13 cellular contexts compared by ENCODE assay signal in genomic region chr20:41176711-41177552, GRCh38. TPM values are rescaled to one million over a fixed set of nuclear protein-coding genes. Genes with fewer than 3 reads are reported as not detected.
DNase-seq lines count a peak whose midpoint lies in the region; ATAC-seq and TF ChIP-seq lines count a peak whose summit lies in the region.
"Had no signal": no experiment of that assay in that cellular context is flagged by ENCODE, and none has a peak within 500 bp of the region (broad histone marks: within the 10 kb centered on the region; RNA-seq: fewer than 3 reads in every experiment).

No MANE protein-coding gene starts in this region.

- H3K9me3 Mint-ChIP-seq in activated CD8-positive, alpha-beta T cell treated with anti-CD3 and anti-CD28 coated beads for 36 hours, result no peaks in the 10 kb centered on the region

- DNase-seq in GM23248 (no peak), smooth muscle cell (lab: John Stamatoyannopoulos, UW; ENCODE audit: unreplicated experiment) (no peak), 8988T (no peak), dermis blood vessel endothelial cell (no peak), pons (ENCODE audit: low spot score) (no peak)
- no peak for DNase-seq in activated CD8-positive, alpha-beta T cell treated with anti-CD3 and anti-CD28 coated beads for 36 hours
- DNase-seq: DMS 273 treated with DMSO at 0.1 percent for 48 hours; NCI-H1930; OCI-M1; stimulated activated CD4-positive, alpha-beta T cell treated with anti-CD3 and anti-CD28 coated beads, Interleukin-4, amount 100 ng/mL, for 24 hours had no signal

- ATAC-seq in activated CD8-positive, alpha-beta T cell treated with anti-CD3 and anti-CD28 coated beads for 36 hours, result no peak
- ATAC-seq in gastroesophageal sphincter (no peak), GM21723 (IDR thresholded peaks at IDR 0.05; ENCODE audit: unreplicated experiment) (no peak)

- no peaks in the 10 kb centered on the region for H4K20me1 ChIP-seq in GM23248 (ENCODE audit: insufficient read depth)
- H4K20me1 ChIP-seq in smooth muscle cell (ENCODE audit: low read depth), result peaks cover 8% of the 10 kb centered on the region

- H2AFZ ChIP-seq in GM23248, result no peak overlapping the region
- no peak overlapping the region for H2AFZ ChIP-seq in smooth muscle cell (ENCODE audit: low read depth)

- no peaks in the 10 kb centered on the region for H3K27me3 ChIP-seq in GM23248 (replicated peaks; ENCODE audit: insufficient read depth)
- no peaks in the 10 kb centered on the region for H3K27me3 ChIP-seq in gastroesophageal sphincter
- no peaks in the 10 kb centered on the region for H3K27me3 ChIP-seq in smooth muscle cell (ENCODE audit: low read depth)
- H3K27me3 ChIP-seq: brain microvascular endothelial cell had no signal

- POLR2A ChIA-PET in activated CD8-positive, alpha-beta T cell treated with anti-CD3 and anti-CD28 coated beads for 36 hours (lab: Charles Lee), result interaction anchor here (0.9 to 1.9 kb wide), 6 partner anchors 9 to 68 kb away, joined by 3 to 6 read pairs (median 4); no protein-coding TSS in a partner anchor

- peaks cover 47% of the 10 kb centered on the region for H3K79me2 ChIP-seq in GM23248 (ENCODE audit: insufficient read depth)
- H3K79me2 ChIP-seq in smooth muscle cell (ENCODE audit: low read depth), result no peaks in the 10 kb centered on the region

- in situ Hi-C loops in GM23248 (cut with MboI), result loop anchor here (10.0 kb wide), 1 partner anchor 168 kb away; the partner anchor contains the start of gene LPIN3

- H3K4me3 ChIP-seq in GM23248, result no peak overlapping the region
- H3K4me3 ChIP-seq in gastroesophageal sphincter, result no peak overlapping the region
- no peak overlapping the region for H3K4me3 ChIP-seq in smooth muscle cell

- TF ChIP-seq EP300 in gastroesophageal sphincter (IDR thresholded peaks at IDR 0.05), result no peak

- H3F3A ChIP-seq in GM23248 (ENCODE audit: insufficient read depth) (peaks cover 23% of the 10 kb centered on the region), smooth muscle cell (ENCODE audit: low read depth) (peaks cover 6% of the 10 kb centered on the region)

- TF ChIP-seq CTCF in activated CD8-positive, alpha-beta T cell treated with anti-CD3 and anti-CD28 coated beads for 36 hours (IDR thresholded peaks at IDR 0.05), result no peak
- TF ChIP-seq CTCF in gastroesophageal sphincter (IDR thresholded peaks at IDR 0.05) (no peak), smooth muscle cell (IDR thresholded peaks at IDR 0.05; ENCODE audit: borderline replicate concordance, insufficient read depth, poor library complexity, severe bottlenecking) (no peak)

- H3K36me3 ChIP-seq in GM23248 (ENCODE audit: low read depth) (no peaks in the 10 kb centered on the region; the same call in 1 of the 2 replicates), gastroesophageal sphincter (peaks cover 0 to 54% of the 10 kb centered on the region in 2 donors), smooth muscle cell (ENCODE audit: low read depth) (no peaks in the 10 kb centered on the region)

- 86 to 92% methylated on average over 8 of the region's 8 CpGs for WGBS in GM23248 (ENCODE audit: low coverage in 1 of 2, low lambda C conversion rate in 2 of 2, missing lambda C conversion rate in 2 of 2), 2 experiments
- 78 to 100% methylated on average over 1 to 6 of the region's 8 CpGs for WGBS in gastroesophageal sphincter (ENCODE audit: low coverage in 1 of 2), 2 donors
- WGBS in smooth muscle cell (ENCODE audit: low lambda C conversion rate), result 96% methylated on average over 8 of the region's 8 CpGs

- H3K36me3 Mint-ChIP-seq in activated CD8-positive, alpha-beta T cell treated with anti-CD3 and anti-CD28 coated beads for 36 hours (ENCODE audit: low read depth), result peaks cover 23% of the 10 kb centered on the region

- H3K9me2 ChIP-seq in GM23248 (ENCODE audit: insufficient read depth), result no peaks in the 10 kb centered on the region

- H3K27ac Mint-ChIP-seq in activated CD8-positive, alpha-beta T cell treated with anti-CD3 and anti-CD28 coated beads for 36 hours, result peak overlapping the region; percentile 79

- CTCF ChIA-PET in activated CD8-positive, alpha-beta T cell treated with anti-CD3 and anti-CD28 coated beads for 36 hours (lab: Charles Lee), result interaction anchor here (0.8 to 5.4 kb wide), 2 partner anchors 55 to 214 kb away, joined by 3 to 29 read pairs; no protein-coding TSS in a partner anchor

- H3K27ac ChIP-seq in GM23248 (peak overlapping the region; percentile 86), gastroesophageal sphincter (peak overlapping the region; percentile 29 to 90 (median 84)), smooth muscle cell (ENCODE audit: low read depth) (peak overlapping the region; percentile 86)

- H3K9ac ChIP-seq in GM23248 (peak overlapping the region; percentile 41), smooth muscle cell (ENCODE audit: low read depth) (no peak overlapping the region)

- TF ChIP-seq POLR2A in gastroesophageal sphincter (IDR thresholded peaks at IDR 0.05), result no peak

- H3K4me1 Mint-ChIP-seq in activated CD8-positive, alpha-beta T cell treated with anti-CD3 and anti-CD28 coated beads for 36 hours (ENCODE audit: low read depth), result peaks cover 15% of the 10 kb centered on the region

- H3K4me1 ChIP-seq in GM23248 (ENCODE audit: insufficient read depth) (peaks cover 43% of the 10 kb centered on the region), gastroesophageal sphincter (peaks cover 18 to 87% (median 66%) of the 10 kb centered on the region in 3 donors), smooth muscle cell (ENCODE audit: low read depth) (peaks cover 26% of the 10 kb centered on the region)

- H3K9me3 ChIP-seq in GM23248 (ENCODE audit: low read depth) (no peaks in the 10 kb centered on the region), gastroesophageal sphincter (no peaks in the 10 kb centered on the region), smooth muscle cell (replicated peaks; ENCODE audit: low read depth) (no peaks in the 10 kb centered on the region)

- H3K4me2 ChIP-seq in GM23248 (ENCODE audit: unreplicated experiment) (peak overlapping the region; percentile 61), smooth muscle cell (no peak overlapping the region)

- no peaks in the 10 kb centered on the region for H3K27me3 Mint-ChIP-seq in activated CD8-positive, alpha-beta T cell treated with anti-CD3 and anti-CD28 coated beads for 36 hours

- intact Hi-C loops in activated CD8-positive, alpha-beta T cell treated with anti-CD3 and anti-CD28 coated beads for 36 hours (cut with micrococcal nuclease), result loop anchor here (10.0 kb wide), 1 partner anchor 48 kb away; no protein-coding TSS in a partner anchor

- H3K4me3 Mint-ChIP-seq in activated CD8-positive, alpha-beta T cell treated with anti-CD3 and anti-CD28 coated beads for 36 hours, result no peak overlapping the region

RNA-seq across cellular contexts. Expression of gene PLCG1, which starts 39.6 kb away (rescaled TPM):
- 29.8 and 32.6 TPM in 2 replicates for total RNA-seq in GM23248 (2014; rRNA removed; shearing (Covaris generic))
- polyA plus RNA-seq in GM23248 (2016; fragmentation: Nextera tagmentation; extraction: Ambion mirVana) (4.8 and 8.3 TPM in 2 replicates), smooth muscle cell (36.9 and 38.5 TPM in 2 replicates)
- total RNA-seq in activated CD8-positive, alpha-beta T cell treated with anti-CD3 and anti-CD28 coated beads for 36 hours, result 100 to 1,000 TPM; 259 to 260 TPM
- total RNA-seq in gastroesophageal sphincter (100 to 1,000 TPM in 2 of 4 donors, 10 to 100 TPM in 2; 42.3 to 173 (median 94.7) TPM), smooth muscle cell (45.2 and 77.1 TPM in 2 replicates), dermis blood vessel endothelial cell (188 TPM in 2 replicates)
